In the genomic region with DNA sequence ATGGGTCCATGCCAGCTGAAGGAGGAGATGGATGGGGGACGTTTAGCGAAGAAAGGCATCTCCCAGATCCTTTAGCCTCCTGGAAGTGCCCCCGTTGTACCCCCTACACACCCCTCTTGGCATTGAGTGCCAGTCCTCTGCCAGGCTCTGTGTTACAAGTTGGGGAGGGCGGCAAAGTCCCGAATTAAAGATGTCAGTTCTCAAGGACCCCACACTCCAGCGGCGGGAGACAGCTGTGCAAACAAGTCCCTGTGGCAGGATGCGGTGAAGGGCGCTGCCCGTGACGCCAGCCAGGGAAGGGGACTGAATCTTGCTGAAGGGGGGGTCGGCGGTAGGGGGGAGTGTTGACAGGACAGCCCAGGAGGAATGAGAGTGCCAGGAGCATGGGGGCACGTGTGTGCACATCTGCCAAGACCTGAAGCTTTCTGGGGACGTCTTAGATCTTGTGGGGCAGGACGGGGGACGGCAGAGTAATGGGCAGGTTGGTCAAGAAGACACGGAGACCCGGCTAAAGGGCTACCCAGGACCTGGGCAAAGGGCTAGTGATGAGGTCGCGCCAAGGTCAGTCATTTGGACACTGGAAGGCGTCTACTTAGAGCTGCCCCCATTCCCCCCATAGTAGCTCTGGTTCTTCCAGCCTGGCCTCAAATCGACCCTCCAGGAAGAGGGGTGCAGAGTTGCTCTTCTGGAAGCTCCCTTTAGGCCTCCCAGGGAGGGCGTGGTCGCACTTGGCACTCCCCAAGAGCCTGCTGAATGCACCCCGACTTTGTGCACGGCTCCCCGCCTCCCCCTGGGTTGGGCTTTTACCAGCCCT, we compare ENCODE assay signal across 8 cellular contexts. TPM values are rescaled to one million over a fixed set of nuclear protein-coding genes. Genes with fewer than 3 reads are reported as not detected.
A peak's percentile ranks its signal among the peaks of the same experiment; 100 is the strongest.
DNase-seq lines count a peak whose midpoint lies in the region; ATAC-seq and TF ChIP-seq lines count a peak whose summit lies in the region.

No MANE protein-coding gene starts in this region.

- no peaks in the 10 kb centered on the region for H3K9me3 ChIP-seq in mononuclear cell (ENCODE audit: low read depth, low read length)

- ATAC-seq in activated CD4-positive, CD25-positive, alpha-beta regulatory T cell treated with anti-CD3 and anti-CD28 coated beads, Interleukin-2, amount 50 U/mL, for 24 hours, result no peak
- peak; percentile 10 for ATAC-seq in stimulated activated naive CD8-positive, alpha-beta T cell treated with anti-CD3 and anti-CD28 coated beads, Interleukin-15, amount 100 ng/mL, for 72 hours

- H3K27me3 ChIP-seq in mononuclear cell (ENCODE audit: insufficient read depth, low read length), result no peaks in the 10 kb centered on the region

- peaks cover 74% of the 10 kb centered on the region for H3K4me1 ChIP-seq in mononuclear cell (ENCODE audit: insufficient read depth, low read length)

- DNase-seq in activated CD4-positive, CD25-positive, alpha-beta regulatory T cell treated with anti-CD3 and anti-CD28 coated beads, Interleukin-2, amount 50 U/mL, for 16 hours (ENCODE audit: low read depth, low spot score), result peak; percentile 46
- DNase-seq in NCI-H774 (lab: John Stamatoyannopoulos, UW) (peak; percentile 84), endothelial cell (ENCODE audit: low spot score) (peak; percentile 43), cerebellum (ENCODE audit: low spot score) (no peak)
- peak; percentile 67 for DNase-seq in activated CD8-positive, alpha-beta memory T cell treated with anti-CD3 and anti-CD28 coated beads, Interleukin-2, amount 50 U/mL, for 4 hours
- peak; percentile 57 to 76 for DNase-seq in stimulated activated naive CD8-positive, alpha-beta T cell treated with anti-CD3 and anti-CD28 coated beads, Interleukin-15, amount 100 ng/mL, for 72 hours

- no peaks in the 10 kb centered on the region for H3K9me3 Mint-ChIP-seq in endothelial cell (ENCODE audit: unreplicated experiment)
- H3K9me3 Mint-ChIP-seq in stimulated activated naive CD8-positive, alpha-beta T cell treated with anti-CD3 and anti-CD28 coated beads, Interleukin-15, amount 100 ng/mL, for 72 hours, result no peaks in the 10 kb centered on the region

- H3K27ac Mint-ChIP-seq in endothelial cell (ENCODE audit: unreplicated experiment), result peak overlapping the region; percentile 98
- H3K27ac Mint-ChIP-seq in stimulated activated naive CD8-positive, alpha-beta T cell treated with anti-CD3 and anti-CD28 coated beads, Interleukin-15, amount 100 ng/mL, for 72 hours, result peak overlapping the region; percentile 89 to 98

- no peaks in the 10 kb centered on the region for H3K36me3 Mint-ChIP-seq in endothelial cell (ENCODE audit: low read depth, unreplicated experiment)

- peaks cover 18% of the 10 kb centered on the region for H3K4me1 Mint-ChIP-seq in endothelial cell (ENCODE audit: unreplicated experiment)
- peaks cover 62% of the 10 kb centered on the region for H3K4me1 Mint-ChIP-seq in stimulated activated naive CD8-positive, alpha-beta T cell treated with anti-CD3 and anti-CD28 coated beads, Interleukin-15, amount 100 ng/mL, for 72 hours

- peak overlapping the region; percentile 84 for H3K4me3 ChIP-seq in mononuclear cell (ENCODE audit: low read length)

- no peak for TF ChIP-seq CTCF in endothelial cell (IDR thresholded peaks at IDR 0.05; ENCODE audit: unreplicated experiment)

- peaks cover 10% of the 10 kb centered on the region for H3K27me3 Mint-ChIP-seq in endothelial cell (ENCODE audit: unreplicated experiment)
- H3K27me3 Mint-ChIP-seq in stimulated activated naive CD8-positive, alpha-beta T cell treated with anti-CD3 and anti-CD28 coated beads, Interleukin-15, amount 100 ng/mL, for 72 hours, result no peaks in the 10 kb centered on the region

- H3K4me3 Mint-ChIP-seq in endothelial cell (ENCODE audit: unreplicated experiment), result peak overlapping the region; percentile 91
- H3K4me3 Mint-ChIP-seq in stimulated activated naive CD8-positive, alpha-beta T cell treated with anti-CD3 and anti-CD28 coated beads, Interleukin-15, amount 100 ng/mL, for 72 hours, result peak overlapping the region; percentile 86 to 91

RNA-seq across cellular contexts. Expression of a gene that starts 2.8 kb away (rescaled TPM):
- total RNA-seq in endothelial cell (ENCODE audit: unreplicated experiment) (106 TPM), mononuclear cell (59.7 TPM), cerebellum (19.3 TPM)

RNA-seq across cellular contexts. Expression of a gene that starts 14.8 kb away (rescaled TPM):
- total RNA-seq in endothelial cell (ENCODE audit: unreplicated experiment), result not detected
- 126 TPM for total RNA-seq in mononuclear cell
- total RNA-seq in cerebellum, result 1.5 TPM

RNA-seq across cellular contexts. Expression of a gene that starts 22.0 kb away (rescaled TPM):
- total RNA-seq in endothelial cell (ENCODE audit: unreplicated experiment), result 0.44 TPM
- total RNA-seq in mononuclear cell, result 2.1 TPM
- total RNA-seq in cerebellum, result 0.73 TPM

RNA-seq across cellular contexts. Expression of a gene that starts 40.2 kb away (rescaled TPM):
- not detected for total RNA-seq in endothelial cell (ENCODE audit: unreplicated experiment)
- not detected for total RNA-seq in mononuclear cell
- total RNA-seq in cerebellum, result 1.2 TPM

Comparison
In these comparisons a context has a peak if more than half of its experiments do, and no peak if none do; other contexts are left out.
1. RNA of a gene that starts 14.8 kb away (total RNA-seq): 126 TPM in mononuclear cell (single experiment); 1.5 TPM in cerebellum (single experiment) and not detected in endothelial cell (single experiment); every median in the first group is over 10 times any median in the second.